ENCODE assay signal across 21 cellular contexts in the genomic region with DNA sequence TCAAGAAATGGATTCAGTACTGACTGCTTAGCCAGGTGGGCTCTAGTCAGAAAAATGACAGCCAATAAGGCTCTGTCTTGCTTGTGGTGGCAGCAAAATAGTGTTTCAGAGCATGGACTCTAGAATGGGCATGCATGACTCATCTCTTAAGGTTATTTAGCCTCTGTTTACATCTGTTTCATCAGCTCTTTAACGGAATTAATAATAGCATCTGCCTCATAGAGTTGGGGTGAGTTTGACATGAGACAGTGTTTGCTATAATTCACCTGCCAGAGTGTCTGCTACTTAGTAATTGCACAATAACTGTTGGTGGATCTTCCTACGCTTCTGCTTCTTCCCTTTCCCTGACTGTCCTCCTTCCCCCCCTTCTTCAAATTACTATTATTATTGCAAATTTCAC.
DNase-seq lines count a peak whose midpoint lies in the region; ATAC-seq, FAIRE-seq and TF ChIP-seq lines count a peak whose summit lies in the region.
"Had no signal": no experiment of that assay in that cellular context is flagged by ENCODE, and none has a peak within 500 bp of the region (broad histone marks: within the 10 kb centered on the region; RNA-seq: fewer than 3 reads in every experiment).

No MANE protein-coding gene starts in this region.

- H3K4me1 ChIP-seq in right cardiac atrium (ENCODE audit: control insufficient read depth, insufficient read depth, low read length) (no peaks in the 10 kb centered on the region), RWPE2 (ENCODE audit: insufficient read depth, poor library complexity, severe bottlenecking) (no peaks in the 10 kb centered on the region), mesenchymal stem cell (ENCODE audit: control insufficient read depth, insufficient read depth, low read depth, low read length) (no peaks in the 10 kb centered on the region)
- H3K4me1 ChIP-seq: HAP-1 had no signal

- H3K18ac ChIP-seq in mesenchymal stem cell (ENCODE audit: low read depth in 1 of 2, low read length in 2 of 2), result no peak overlapping the region

- intact Hi-C loops in right cardiac atrium (cut with DNase I) (no loop called here), Right ventricle myocardium superior (cut with DNase I) (no loop called here)

- H2BK5ac ChIP-seq in mesenchymal stem cell (ENCODE audit: low read depth, low read length, poor library complexity, severe bottlenecking), result no peak overlapping the region

- H3K27ac ChIP-seq in right cardiac atrium (ENCODE audit: low read length) (no peak overlapping the region), RWPE2 (ENCODE audit: poor library complexity, severe bottlenecking) (no peak overlapping the region), mesenchymal stem cell (ENCODE audit: low read length, poor library complexity, severe bottlenecking) (no peak overlapping the region)
- H3K27ac ChIP-seq: KMS-11 had no signal

- no peak for FAIRE-seq in D721Med (lab: Jason Lieb, UNC)
- FAIRE-seq: GM12892, HTR-8/SVneo, RCC 7860 had no signal

- H3K4me3 ChIP-seq in right cardiac atrium (ENCODE audit: low read length) (no peak overlapping the region), RWPE2 (ENCODE audit: severe bottlenecking) (no peak overlapping the region), mesenchymal stem cell (ENCODE audit: insufficient read depth in 1 of 2, low read depth in 1 of 2, low read length in 2 of 2) (no peak overlapping the region)
- H3K4me3 ChIP-seq: GM23338, HAP-1 had no signal

- TF ChIP-seq CTCF in RWPE2 (IDR thresholded peaks at IDR 0.05; ENCODE audit: poor library complexity, severe bottlenecking), result no peak
- TF ChIP-seq CTCF in D721Med (IDR thresholded peaks at IDR 0.05; ENCODE audit: insufficient read depth, missing control alignments), result no peak

- H3K79me1 ChIP-seq in mesenchymal stem cell (replicated peaks; ENCODE audit: low read length, poor library complexity, severe bottlenecking), result no peaks in the 10 kb centered on the region

- no peak overlapping the region for H2BK15ac ChIP-seq in mesenchymal stem cell (ENCODE audit: low read depth, poor library complexity, severe bottlenecking)

- H3K9ac ChIP-seq in mesenchymal stem cell (ENCODE audit: low read length), result no peak overlapping the region
- H3K9ac ChIP-seq: KMS-11 had no signal

- H3K14ac ChIP-seq in mesenchymal stem cell (ENCODE audit: low read length in 2 of 2), result no peak overlapping the region

- H3K4ac ChIP-seq in mesenchymal stem cell (ENCODE audit: low read depth in 1 of 2, low read length in 2 of 2), result no peak overlapping the region

- no peak overlapping the region for H2BK120ac ChIP-seq in mesenchymal stem cell (ENCODE audit: low read depth, low read length)

- H3K9me3 ChIP-seq in right cardiac atrium (ENCODE audit: control insufficient read depth, low read length) (no peaks in the 10 kb centered on the region), RWPE2 (ENCODE audit: severe bottlenecking) (no peaks in the 10 kb centered on the region), mesenchymal stem cell (ENCODE audit: control insufficient read depth, low read length) (no peaks in the 10 kb centered on the region)
- H3K9me3 ChIP-seq: HAP-1 had no signal

- no peak overlapping the region for H2AK5ac ChIP-seq in mesenchymal stem cell (ENCODE audit: low read length, severe bottlenecking)

- H2BK12ac ChIP-seq in mesenchymal stem cell (ENCODE audit: low read length in 2 of 2), result no peak overlapping the region

- no peak overlapping the region for H3K4me2 ChIP-seq in mesenchymal stem cell (ENCODE audit: low read length, poor library complexity, severe bottlenecking)
- H3K4me2 ChIP-seq: GM23338, KMS-11 had no signal

- H4K91ac ChIP-seq in mesenchymal stem cell (ENCODE audit: low read length), result no peak overlapping the region

- H4K8ac ChIP-seq in mesenchymal stem cell (ENCODE audit: low read length), result no peak overlapping the region

- H2AFZ ChIP-seq in mesenchymal stem cell (ENCODE audit: low read depth, low read length), result no peak overlapping the region
- H2AFZ ChIP-seq: GM23338 had no signal

- H3K36me3 ChIP-seq in RWPE2 (ENCODE audit: low read depth) (no peaks in the 10 kb centered on the region), mesenchymal stem cell (ENCODE audit: control insufficient read depth in 1 of 2, insufficient read depth in 2 of 2, low read depth in 1 of 2, low read length in 2 of 2) (no peaks in the 10 kb centered on the region)
- H3K36me3 ChIP-seq: HAP-1 had no signal

- H3K27me3 ChIP-seq in right cardiac atrium (ENCODE audit: control insufficient read depth, insufficient read depth) (no peaks in the 10 kb centered on the region), RWPE2 (ENCODE audit: insufficient read depth, poor library complexity, severe bottlenecking) (no peaks in the 10 kb centered on the region), mesenchymal stem cell (ENCODE audit: control insufficient read depth in 1 of 2, insufficient read depth in 1 of 2, low read length in 2 of 2) (no peaks in the 10 kb centered on the region)

- H3K23ac ChIP-seq in mesenchymal stem cell (ENCODE audit: low read length in 2 of 2), result no peak overlapping the region

- 57% methylated on average over 2 of the region's 2 CpGs for WGBS in right cardiac atrium
- WGBS in mesenchymal stem cell, result 46% methylated on average over 1 of the region's 2 CpGs

- DNase-seq in right cardiac atrium (no peak), Right ventricle myocardium superior (no peak), RWPE2 (ENCODE audit: low spot score) (no peak), mesenchymal stem cell (peak; percentile 72), LoVo (ENCODE audit: low spot score) (no peak), D721Med (ENCODE audit: insufficient read length, low spot score) (no peak)
- DNase-seq: CD4-positive, CD25-positive, alpha-beta regulatory T cell; COR-L47; DMS 273 treated with DMSO at 0.1 percent for 48 hours; NCI-H1105; NCI-H1694; NCI-H2081; T-cell had no signal

- ATAC-seq in right cardiac atrium (peak; percentile 54 to 65), Right ventricle myocardium superior (ENCODE audit: poor library complexity) (no peak), RWPE2 (ENCODE audit: low read depth) (peak; percentile 45), HG02852 (IDR thresholded peaks at IDR 0.05; ENCODE audit: unreplicated experiment) (no peak)
- ATAC-seq: GM23338, Right ventricle myocardium inferior, T-cell had no signal

Comparison
In these comparisons a context has a peak if more than half of its experiments do, and no peak if none do; other contexts are left out.
1. ATAC-seq: peak in right cardiac atrium (2 of 2) and RWPE2 (single experiment); none in Right ventricle myocardium superior (single experiment) and HG02852 (single experiment).